ENCODE assay signal across 33 cellular contexts in genomic region chr6:96505363-96505762, GRCh38. TPM values are rescaled to one million over a fixed set of nuclear protein-coding genes. Genes with fewer than 3 reads are reported as not detected.
"Had no signal": no experiment of that assay in that cellular context is flagged by ENCODE, and none has a peak within 500 bp of the region (broad histone marks: within the 10 kb centered on the region; RNA-seq: fewer than 3 reads in every experiment).

No MANE protein-coding gene starts in this region.

- H3K36me3 ChIP-seq: colonic mucosa, WERI-Rb-1 had no signal

- H3K27me3 ChIP-seq: body of pancreas, colonic mucosa, esophagus squamous epithelium, gastroesophageal sphincter, heart right ventricle had no signal

- H3K4me1 ChIP-seq: body of pancreas, colonic mucosa, esophagus squamous epithelium, gastroesophageal sphincter, heart right ventricle had no signal

- H3K4me3 ChIP-seq: body of pancreas, colonic mucosa, esophagus squamous epithelium, gastroesophageal sphincter, heart right ventricle had no signal

- DNase-seq: activated B cell treated with CpG ODN at 0.5 μM for 24 hours; activated CD4-positive, alpha-beta T cell treated with anti-CD3 and anti-CD28 coated beads for 48 hours; activated CD4-positive, alpha-beta T cell treated with anti-CD3 and anti-CD28 coated beads, Interleukin-2, amount 50 U/mL, for 1 hour; activated CD4-positive, alpha-beta T cell treated with anti-CD3 and anti-CD28 coated beads, Interleukin-2, amount 50 U/mL, for 48 hours; activated CD8-positive, alpha-beta memory T cell treated with anti-CD3 and anti-CD28 coated beads for 24 hours; activated CD8-positive, alpha-beta T cell treated with anti-CD3 and anti-CD28 coated beads for 36 hours; activated effector memory CD4-positive, alpha-beta T cell treated with Interleukin-2 at 50 U/mL for 16 hours; activated gamma-delta T cell treated with Interleukin-2 at 50 U/mL for 16 hours; activated naive CD4-positive, alpha-beta T cell treated with anti-CD3 and anti-CD28 coated beads, Interleukin-2, amount 50 U/mL, for 16 hours; activated naive CD4-positive, alpha-beta T cell treated with Interleukin-2 at 50 U/mL for 16 hours; activated T-cell treated with anti-CD3 and anti-CD28 coated beads, Interleukin-2, amount 50 U/mL, for 4 hours; amniotic stem cell; anterior cingulate cortex; body of pancreas; caudate nucleus; cerebellar nuclear complex; colonic mucosa; effector CD8-positive, alpha-beta T cell; esophagus squamous epithelium; foreskin melanocyte; heart right ventricle; T-helper 17 cell; T1000; WERI-Rb-1 had no signal

- H3K27ac ChIP-seq: body of pancreas, colonic mucosa, epithelial cell of prostate, esophagus squamous epithelium, gastroesophageal sphincter, heart right ventricle, WERI-Rb-1 had no signal

- H3K9me3 ChIP-seq: colonic mucosa had no signal

RNA-seq across cellular contexts. Expression of gene FHL5, which starts 57.6 kb away (rescaled TPM):
- total RNA-seq: activated B cell treated with CpG ODN at 0.5 μM for 24 hours; activated CD8-positive, alpha-beta T cell treated with anti-CD3 and anti-CD28 coated beads for 36 hours; activated T-cell treated with anti-CD3 and anti-CD28 coated beads, Interleukin-2, amount 50 U/mL, for 4 hours; activated T-helper 17 cell treated with anti-CD3 and anti-CD28 coated beads, Interleukin-2, amount 50 U/mL, for 72 hours; astrocyte; dermis microvascular lymphatic vessel endothelial cell; endothelial cell of umbilical vein; fibroblast of lung; fibroblast of villous mesenchyme; glomerular endothelial cell; T-helper 17 cell had no signal
